In the genomic region with DNA sequence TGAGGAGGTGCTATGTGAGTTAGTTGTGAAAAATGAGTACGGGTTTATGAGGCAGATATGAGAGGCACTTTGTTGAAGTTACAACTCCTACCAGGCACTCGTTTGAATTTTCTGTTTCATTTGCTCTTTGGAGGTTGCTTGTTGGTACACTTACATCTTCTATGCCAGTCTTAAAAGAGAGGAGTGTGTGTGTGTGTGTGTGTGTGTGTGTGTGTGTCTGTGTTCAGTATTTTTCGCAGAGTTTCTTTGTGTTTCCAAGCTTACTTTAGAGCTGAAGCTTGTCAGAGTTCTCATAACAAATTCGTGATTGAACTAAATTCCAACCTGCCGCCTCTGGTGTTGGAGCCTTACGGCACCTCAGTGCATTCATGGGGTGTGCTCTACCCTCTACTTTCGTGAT, we compare ENCODE assay signal across 2 cellular contexts.
DNase-seq lines count a peak whose midpoint lies in the region; ATAC-seq, FAIRE-seq and TF ChIP-seq lines count a peak whose summit lies in the region.
"Not testable (repeated sequence)": the region's sequence is repeated elsewhere in the genome, so short reads cannot be mapped to it uniquely, and the experiment has no call there.

No MANE protein-coding gene starts in this region.

- not testable (repeated sequence) for H3K36me3 ChIP-seq in CD8-positive, alpha-beta memory T cell (ENCODE audit: insufficient read depth, low read length); K562 (ENCODE audit: control insufficient read depth, insufficient read depth, low read length)

- intact Hi-C loops in K562 (cut with micrococcal nuclease): not testable (repeated sequence)

- not testable (repeated sequence) for H3K9me1 ChIP-seq in K562 (ENCODE audit: control insufficient read depth, insufficient read depth, low read length)

- H3K27ac ChIP-seq in CD8-positive, alpha-beta memory T cell (ENCODE audit: low read depth, low read length): peak overlapping the region; percentile 48
- peak overlapping the region; percentile 81 for H3K27ac ChIP-seq in K562 (ENCODE audit: extremely low read depth, low read depth, low read length)

- TF ChIP-seq POLR2A in K562 (conservative IDR thresholded peaks at IDR 0.05): not testable (repeated sequence)

- DNase-seq in CD8-positive, alpha-beta memory T cell: not testable (repeated sequence)
- DNase-seq in K562 (ENCODE audit: extremely low read depth in 1 of 4, low spot score in 3 of 4): peak in 1 of 4 experiments; percentile 44

- FAIRE-seq in K562 (lab: Jason Lieb, UNC): not testable (repeated sequence)

- not testable (repeated sequence) for H3K27me3 ChIP-seq in CD8-positive, alpha-beta memory T cell (ENCODE audit: insufficient read depth, low read length, poor library complexity, severe bottlenecking); K562 (ENCODE audit: control insufficient read depth in 2 of 2, insufficient read depth in 2 of 2, low read length in 2 of 2)

- H3K4me1 ChIP-seq in CD8-positive, alpha-beta memory T cell (ENCODE audit: insufficient read depth, low read length): not testable (repeated sequence)
- peaks cover 0 to 11% of the 10 kb centered on the region in 2 experiments; a peak in 4 of 5 replicates for H3K4me1 ChIP-seq in K562 (replicated peaks in 1 of 2; ENCODE audit: control insufficient read depth in 2 of 2, insufficient read depth in 2 of 2, low read length in 2 of 2)

- 17% methylated on average over 6 of the region's 7 CpGs for WGBS in K562 (ENCODE audit: insufficient coverage, low coverage, missing lambda C conversion rate)

- H3K27me3 Mint-ChIP-seq in CD8-positive, alpha-beta memory T cell: not testable (repeated sequence)

- H3K27ac Mint-ChIP-seq in CD8-positive, alpha-beta memory T cell: not testable (repeated sequence)

- H3K9me3 ChIP-seq in CD8-positive, alpha-beta memory T cell (ENCODE audit: low read length); K562 (replicated peaks; ENCODE audit: control insufficient read depth, insufficient read depth, low read depth, low read length): not testable (repeated sequence)

- H3K4me3 Mint-ChIP-seq in CD8-positive, alpha-beta memory T cell: not testable (repeated sequence)

- in situ Hi-C loops in K562 (cut with MboI): not testable (repeated sequence)

- peak overlapping the region; percentile 65 for H3K4me2 ChIP-seq in K562 (ENCODE audit: insufficient read depth, low read length)

- CTCF ChIA-PET in CD8-positive, alpha-beta memory T cell (lab: Charles Lee); K562 (lab: Yijun Ruan, JAX; ENCODE audit: low intra/inter-chr PET ratio): not testable (repeated sequence)

- H2AFZ ChIP-seq in K562 (ENCODE audit: low read depth, low read length): 0 out of 2 replicates have a peak overlapping the region, but pooled peaks have one; percentile 43

- peaks cover 43% of the 10 kb centered on the region for H3K79me2 ChIP-seq in K562 (ENCODE audit: control insufficient read depth, insufficient read depth, low read length)

- TF ChIP-seq CTCF in K562 (IDR thresholded peaks at IDR 0.05 in 2 of 3, conservative IDR thresholded peaks at IDR 0.05 in 1 of 3; ENCODE audit: insufficient read depth in 2 of 3, low read depth in 1 of 3, low read length in 3 of 3): not testable (repeated sequence)

- not testable (repeated sequence) for TF ChIP-seq EP300 in K562 (IDR thresholded peaks at IDR 0.05; ENCODE audit: low read length)

- H4K20me1 ChIP-seq in K562 (replicated peaks; ENCODE audit: control insufficient read depth, insufficient read depth, low read length): not testable (repeated sequence)

- peaks cover 19 to 70% (median 47%) of the 10 kb centered on the region in 5 donors for H3K9me3 Mint-ChIP-seq in CD8-positive, alpha-beta memory T cell

- not testable (repeated sequence) for H3K4me1 Mint-ChIP-seq in CD8-positive, alpha-beta memory T cell

- ATAC-seq in K562: not testable (repeated sequence)

- not testable (repeated sequence) for TF ChIP-seq RAD21 in K562 (CRISPR knock-in tag; conservative IDR thresholded peaks at IDR 0.05 in 1 of 2, IDR thresholded peaks at IDR 0.05 in 1 of 2)

- H3K4me3 ChIP-seq in CD8-positive, alpha-beta memory T cell (ENCODE audit: low read length): not testable (repeated sequence)
- 0 out of 2 replicates have a peak overlapping the region, but pooled peaks have one; percentile 2 for H3K4me3 ChIP-seq in K562

- H3K36me3 Mint-ChIP-seq in CD8-positive, alpha-beta memory T cell: not testable (repeated sequence)

- not testable (repeated sequence) for BruUV-seq in K562 (replicated peaks; lab: Mats Ljungman, UMichigan)

- H3K9ac ChIP-seq in K562 (ENCODE audit: insufficient read depth in 1 of 2, low read depth in 2 of 2, low read length in 2 of 2): peak overlapping the region in 1 of 2 experiments; percentile 51; a peak in 2 of 4 replicates

- POLR2A ChIA-PET in CD8-positive, alpha-beta memory T cell (lab: Charles Lee); K562 (lab: Yijun Ruan, JAX): not testable (repeated sequence)

TF ChIP-seq in K562, 482 proteins besides CTCF, POLR2A, EP300 and RAD21:
- TF ChIP-seq EHMT2 (IDR thresholded peaks at IDR 0.05): peak; percentile 37; the same call in 1 of the 2 replicates
- TF ChIP-seq, protein P1, sequence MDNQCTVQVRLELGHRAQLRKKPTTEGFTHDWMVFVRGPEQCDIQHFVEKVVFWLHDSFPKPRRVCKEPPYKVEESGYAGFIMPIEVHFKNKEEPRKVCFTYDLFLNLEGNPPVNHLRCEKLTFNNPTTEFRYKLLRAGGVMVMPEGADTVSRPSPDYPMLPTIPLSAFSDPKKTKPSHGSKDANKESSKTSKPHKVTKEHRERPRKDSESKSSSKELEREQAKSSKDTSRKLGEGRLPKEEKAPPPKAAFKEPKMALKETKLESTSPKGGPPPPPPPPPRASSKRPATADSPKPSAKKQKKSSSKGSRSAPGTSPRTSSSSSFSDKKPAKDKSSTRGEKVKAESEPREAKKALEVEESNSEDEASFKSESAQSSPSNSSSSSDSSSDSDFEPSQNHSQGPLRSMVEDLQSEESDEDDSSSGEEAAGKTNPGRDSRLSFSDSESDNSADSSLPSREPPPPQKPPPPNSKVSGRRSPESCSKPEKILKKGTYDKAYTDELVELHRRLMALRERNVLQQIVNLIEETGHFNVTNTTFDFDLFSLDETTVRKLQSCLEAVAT (IDR thresholded peaks at IDR 0.05): peak in 1 of 2 experiments; percentile 77; a peak in 2 of 4 replicates
- TF ChIP-seq ELF4 (CRISPR knock-in tag; IDR thresholded peaks at IDR 0.05): peak; percentile 69; the same call in 1 of the 2 replicates
- 0 out of 2 replicates have a peak, but pooled peaks have one; percentile 25 for TF ChIP-seq NFRKB (IDR thresholded peaks at IDR 0.05; ENCODE audit: low read depth)
